In the genomic region with DNA sequence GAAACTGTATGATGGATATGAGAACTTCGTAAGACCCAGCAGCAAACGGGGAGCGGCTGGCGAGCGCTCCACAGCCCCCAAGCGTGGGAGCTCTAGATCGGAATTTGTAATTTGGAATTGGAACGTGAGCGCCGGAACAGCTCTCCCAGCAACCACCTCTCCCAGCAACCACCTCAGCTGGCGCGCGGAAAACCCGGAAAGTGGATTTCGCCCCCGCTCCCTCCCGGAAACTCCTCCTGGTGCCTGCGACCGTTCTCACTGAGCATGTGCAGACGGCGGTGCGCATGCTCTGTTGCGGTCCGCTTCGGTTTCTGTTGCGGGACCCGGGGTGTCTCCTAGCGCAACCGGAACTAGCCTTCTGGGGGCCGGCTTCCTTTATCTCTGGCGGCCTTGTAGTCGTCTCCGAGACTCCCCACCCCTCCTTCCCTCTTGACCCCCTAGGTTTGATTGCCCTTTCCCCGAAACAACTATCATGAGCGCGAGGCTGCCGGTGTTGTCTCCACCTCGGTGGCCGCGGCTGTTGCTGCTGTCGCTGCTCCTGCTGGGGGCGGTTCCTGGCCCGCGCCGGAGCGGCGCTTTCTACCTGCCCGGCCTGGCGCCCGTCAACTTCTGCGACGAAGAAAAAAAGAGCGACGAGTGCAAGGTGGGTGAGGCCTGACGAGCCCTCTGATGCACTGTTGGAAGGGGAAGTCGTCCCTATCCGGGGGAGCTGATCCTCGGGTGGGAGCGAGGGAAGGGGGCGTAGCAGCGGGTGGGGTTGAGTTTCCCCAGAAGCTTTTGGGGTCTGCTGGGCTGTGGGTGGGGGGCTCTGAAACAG, we compare ENCODE assay signal across 1 cellular context.
TF ChIP-seq lines count a peak whose summit lies in the region.

Gene TM9SF2 (plus strand): TSS at position 338 of the 817 bp plus-strand sequence. CDS start 135 bp downstream, at position 473.

TF ChIP-seq in GM12878, 131 proteins besides CTCF, POLR2A, EP300 and RAD21 (continued from another document):
- TF ChIP-seq, protein P1, sequence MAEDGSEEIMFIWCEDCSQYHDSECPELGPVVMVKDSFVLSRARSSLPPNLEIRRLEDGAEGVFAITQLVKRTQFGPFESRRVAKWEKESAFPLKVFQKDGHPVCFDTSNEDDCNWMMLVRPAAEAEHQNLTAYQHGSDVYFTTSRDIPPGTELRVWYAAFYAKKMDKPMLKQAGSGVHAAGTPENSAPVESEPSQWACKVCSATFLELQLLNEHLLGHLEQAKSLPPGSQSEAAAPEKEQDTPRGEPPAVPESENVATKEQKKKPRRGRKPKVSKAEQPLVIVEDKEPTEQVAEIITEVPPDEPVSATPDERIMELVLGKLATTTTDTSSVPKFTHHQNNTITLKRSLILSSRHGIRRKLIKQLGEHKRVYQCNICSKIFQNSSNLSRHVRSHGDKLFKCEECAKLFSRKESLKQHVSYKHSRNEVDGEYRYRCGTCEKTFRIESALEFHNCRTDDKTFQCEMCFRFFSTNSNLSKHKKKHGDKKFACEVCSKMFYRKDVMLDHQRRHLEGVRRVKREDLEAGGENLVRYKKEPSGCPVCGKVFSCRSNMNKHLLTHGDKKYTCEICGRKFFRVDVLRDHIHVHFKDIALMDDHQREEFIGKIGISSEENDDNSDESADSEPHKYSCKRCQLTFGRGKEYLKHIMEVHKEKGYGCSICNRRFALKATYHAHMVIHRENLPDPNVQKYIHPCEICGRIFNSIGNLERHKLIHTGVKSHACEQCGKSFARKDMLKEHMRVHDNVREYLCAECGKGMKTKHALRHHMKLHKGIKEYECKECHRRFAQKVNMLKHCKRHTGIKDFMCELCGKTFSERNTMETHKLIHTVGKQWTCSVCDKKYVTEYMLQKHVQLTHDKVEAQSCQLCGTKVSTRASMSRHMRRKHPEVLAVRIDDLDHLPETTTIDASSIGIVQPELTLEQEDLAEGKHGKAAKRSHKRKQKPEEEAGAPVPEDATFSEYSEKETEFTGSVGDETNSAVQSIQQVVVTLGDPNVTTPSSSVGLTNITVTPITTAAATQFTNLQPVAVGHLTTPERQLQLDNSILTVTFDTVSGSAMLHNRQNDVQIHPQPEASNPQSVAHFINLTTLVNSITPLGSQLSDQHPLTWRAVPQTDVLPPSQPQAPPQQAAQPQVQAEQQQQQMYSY (CRISPR knock-in tag; IDR thresholded peaks at IDR 0.05), result no peak
- no peak for TF ChIP-seq SUZ12 (IDR thresholded peaks at IDR 0.05; ENCODE audit: unreplicated experiment)
- TF ChIP-seq ATF7 (IDR thresholded peaks at IDR 0.05; ENCODE audit: low read depth), result peak; percentile 58
- TF ChIP-seq ZNF207 (IDR thresholded peaks at IDR 0.05; ENCODE audit: borderline replicate concordance), result 0 out of 2 replicates have a peak, but pooled peaks have one; percentile 13
- 0 out of 2 replicates have a peak, but pooled peaks have one; percentile 17 for TF ChIP-seq JUNB (IDR thresholded peaks at IDR 0.05)
- no peak; the same call in 1 of the 2 replicates for TF ChIP-seq ZNF687 (IDR thresholded peaks at IDR 0.05)
- peak; percentile 84 to 88; a peak in 3 of 4 replicates for TF ChIP-seq SRF (IDR thresholded peaks at IDR 0.05; ENCODE audit: low read depth in 2 of 2, low read length in 2 of 2)
- TF ChIP-seq RAD51 (IDR thresholded peaks at IDR 0.05), result no peak
- TF ChIP-seq BHLHE40 (IDR thresholded peaks at IDR 0.05; ENCODE audit: borderline replicate concordance in 1 of 2, low read depth in 2 of 2, low read length in 1 of 2), result peak; percentile 93 to 95
- TF ChIP-seq KAT2A (conservative IDR thresholded peaks at IDR 0.05; ENCODE audit: control insufficient read depth, low read depth, low read length), result no peak
- no peak for TF ChIP-seq EZH2 (IDR thresholded peaks at IDR 0.05; ENCODE audit: borderline replicate concordance, control insufficient read depth, low read depth, low read length)
- peak; percentile 83 for TF ChIP-seq PML (IDR thresholded peaks at IDR 0.05; ENCODE audit: low read length)
- peak; percentile 87 for TF ChIP-seq YY1 (IDR thresholded peaks at IDR 0.05; ENCODE audit: low read depth, low read length)
- TF ChIP-seq RCOR1 (conservative IDR thresholded peaks at IDR 0.05; ENCODE audit: low read depth, low read length), result 0 out of 2 replicates have a peak, but pooled peaks have one; percentile 41
- TF ChIP-seq CEBPZ (IDR thresholded peaks at IDR 0.05; ENCODE audit: low read depth, low read length), result no peak
- no peak for TF ChIP-seq PAX8 (IDR thresholded peaks at IDR 0.05)
